Comparison of ENCODE assay signal across 19 cellular contexts in genomic region chr1:6685381-6685780, GRCh38. TPM values are rescaled to one million over a fixed set of nuclear protein-coding genes. Genes with fewer than 3 reads are reported as not detected.
A peak's percentile ranks its signal among the peaks of the same experiment; 100 is the strongest.
DNase-seq lines count a peak whose midpoint lies in the region; ATAC-seq and TF ChIP-seq lines count a peak whose summit lies in the region.
"Had no signal": no experiment of that assay in that cellular context is flagged by ENCODE, and none has a peak within 500 bp of the region (broad histone marks: within the 10 kb centered on the region; RNA-seq: fewer than 3 reads in every experiment).

No MANE protein-coding gene starts in this region.

- H3K4me1 Mint-ChIP-seq in MCF 10A (ENCODE audit: insufficient read depth, unreplicated experiment) (peaks cover 8% of the 10 kb centered on the region), progenitor cell of endocrine pancreas (ENCODE audit: low read depth) (no peaks in the 10 kb centered on the region), H9 (peaks cover 11% of the 10 kb centered on the region in 2 experiments)
- H3K4me1 Mint-ChIP-seq in CD4-positive, alpha-beta T cell (ENCODE audit: low read depth), result peaks cover 5% of the 10 kb centered on the region

- H2BK5ac ChIP-seq in H9 (ENCODE audit: insufficient read length, low read length), result no peak overlapping the region

- H3K79me1 ChIP-seq in H9 (ENCODE audit: insufficient read depth, low read depth, low read length, poor library complexity, severe bottlenecking), result peaks cover 23% of the 10 kb centered on the region

- no peak overlapping the region for H3K4me3 ChIP-seq in mammary epithelial cell (replicated peaks in 1 of 3; ENCODE audit: insufficient read depth in 1 of 3, low read depth in 2 of 3, low read length in 3 of 3)
- no peak overlapping the region for H3K4me3 ChIP-seq in brain microvascular endothelial cell (ENCODE audit: low read depth, low read length)
- H3K4me3 ChIP-seq: BLaER1, SK-N-MC had no signal

- H3K4me1 ChIP-seq in mammary epithelial cell (ENCODE audit: insufficient read depth, low read length) (no peaks in the 10 kb centered on the region), H9 (ENCODE audit: insufficient read depth, low read length) (peaks cover 4% of the 10 kb centered on the region)
- H3K4me1 ChIP-seq: BLaER1 had no signal

- H3K9me3 ChIP-seq in mammary epithelial cell (replicated peaks; ENCODE audit: insufficient read depth, low read length) (no peaks in the 10 kb centered on the region), H9 (ENCODE audit: control insufficient read depth, low read depth, low read length) (no peaks in the 10 kb centered on the region)
- no peaks in the 10 kb centered on the region for H3K9me3 ChIP-seq in CD4-positive, alpha-beta T cell (ENCODE audit: control insufficient read depth, low read length)
- H3K9me3 ChIP-seq: BLaER1 had no signal

- peaks cover 3% of the 10 kb centered on the region for H3K36me3 ChIP-seq in mammary epithelial cell (ENCODE audit: insufficient read depth, low read length)
- peaks cover 3% of the 10 kb centered on the region for H3K36me3 ChIP-seq in brain microvascular endothelial cell (replicated peaks)

- H2BK120ac ChIP-seq in H9 (ENCODE audit: low read depth, low read length, poor library complexity, severe bottlenecking), result no peak overlapping the region

- DNase-seq in MCF 10A (ENCODE audit: unreplicated experiment) (no peak), mammary epithelial cell (no peak), brain microvascular endothelial cell (no peak), progenitor cell of endocrine pancreas (ENCODE audit: low spot score, unreplicated experiment) (no peak), omental fat pad (ENCODE audit: low spot score) (no peak), H9 (no peak)
- no peak for DNase-seq in CD4-positive, alpha-beta T cell
- DNase-seq: 8988T; CD4-positive, CD25-positive, alpha-beta regulatory T cell; KBM-7; MM.1S; NCI-H2029; NCI-H446; NCI-H524 treated with DMSO at 0.1 percent for 48 hours; NCI-H774; SIG-M5 had no signal

- no peaks in the 10 kb centered on the region for H3K23me2 ChIP-seq in H9 (ENCODE audit: insufficient read length, low read depth, low read length, poor library complexity, severe bottlenecking)

- no peak overlapping the region for H3K14ac ChIP-seq in H9 (ENCODE audit: insufficient read depth, low read length)

- H3K36me3 Mint-ChIP-seq in MCF 10A (ENCODE audit: insufficient read depth, unreplicated experiment) (peaks cover 15% of the 10 kb centered on the region), progenitor cell of endocrine pancreas (ENCODE audit: insufficient read depth) (peaks cover 2% of the 10 kb centered on the region), H9 (ENCODE audit: insufficient read depth in 1 of 3, low read depth in 3 of 3) (peaks cover 4 to 10% (median 5%) of the 10 kb centered on the region in 3 experiments; a peak in 5 of 7 replicates)
- H3K36me3 Mint-ChIP-seq in CD4-positive, alpha-beta T cell (ENCODE audit: low read depth), result peaks cover 16% of the 10 kb centered on the region

- H3K27me3 Mint-ChIP-seq in MCF 10A (ENCODE audit: insufficient read depth, unreplicated experiment), result no peaks in the 10 kb centered on the region
- H3K27me3 Mint-ChIP-seq in progenitor cell of endocrine pancreas, result no peaks in the 10 kb centered on the region
- H3K27me3 Mint-ChIP-seq in H9 (ENCODE audit: low read depth), result no peaks in the 10 kb centered on the region
- H3K27me3 Mint-ChIP-seq in CD4-positive, alpha-beta T cell, result no peaks in the 10 kb centered on the region
- H3K27me3 Mint-ChIP-seq: CD4-positive, CD25-positive, alpha-beta regulatory T cell had no signal

- H3K56ac ChIP-seq in H9 (ENCODE audit: insufficient read length, low read depth, low read length), result no peak overlapping the region

- intact Hi-C loops in MCF 10A (cut with micrococcal nuclease) (no loop called here), mammary epithelial cell (cut with micrococcal nuclease) (no loop called here)
- intact Hi-C loops in CD4-positive, alpha-beta T cell (cut with DNase I, micrococcal nuclease), result no loop called here

- POLR2A ChIA-PET in MCF 10A (lab: Yijun Ruan, JAX), result interaction anchor here (1.2 kb wide), 1 partner anchor 1318 kb away, joined by 3 read pairs; no protein-coding TSS in a partner anchor
- POLR2A ChIA-PET in CD4-positive, alpha-beta T cell (lab: Charles Lee), result no interaction called here

- H3K4me2 ChIP-seq in mammary epithelial cell (ENCODE audit: insufficient read depth, low read depth, low read length) (no peak overlapping the region), H9 (ENCODE audit: insufficient read depth, insufficient read length, low read length) (no peak overlapping the region)
- H3K4me2 ChIP-seq: BLaER1 had no signal

- H2AFZ ChIP-seq in mammary epithelial cell (ENCODE audit: low read depth, low read length) (no peak overlapping the region), H9 (ENCODE audit: low read length) (no peak overlapping the region)

- 89% methylated on average over 4 of the region's 4 CpGs for WGBS in mammary epithelial cell (ENCODE audit: low coverage, missing lambda C conversion rate)
- WGBS in H9 (ENCODE audit: extremely low coverage, insufficient read length, low lambda C conversion rate), result no CpG with 5 or more reads among the region's 4 CpGs

- no peak for ATAC-seq in omental fat pad (ENCODE audit: low FRiP score)
- no peak for ATAC-seq in CD4-positive, alpha-beta T cell (ENCODE audit: poor library complexity)
- ATAC-seq: HepG2 had no signal

- H4K5ac ChIP-seq in H9 (ENCODE audit: insufficient read length, low read depth, low read length), result no peak overlapping the region

- no peaks in the 10 kb centered on the region for H4K20me1 ChIP-seq in mammary epithelial cell (ENCODE audit: insufficient read depth, low read length)
- no peaks in the 10 kb centered on the region for H4K20me1 ChIP-seq in H9 (ENCODE audit: control insufficient read depth, insufficient read depth, insufficient read length)

- H3K79me2 ChIP-seq in mammary epithelial cell (ENCODE audit: insufficient read depth, low read length) (peaks cover 88% of the 10 kb centered on the region), H9 (ENCODE audit: insufficient read depth, low read length) (peaks cover 20% of the 10 kb centered on the region; the same call in 1 of the 2 replicates)

- BruUV-seq in MCF 10A (replicated peaks; lab: Mats Ljungman, UMichigan), result no TSS peak
- BruUV-seq in mammary epithelial cell (replicated peaks; lab: Mats Ljungman, UMichigan), result no TSS peak

- H2BK20ac ChIP-seq in H9 (ENCODE audit: low read depth, low read length, poor library complexity, severe bottlenecking), result no peak overlapping the region

- dilution Hi-C loops in mammary epithelial cell (cut with HindIII; ENCODE audit: low sequenced_read_pairs), result no loop called here

- H3K9me3 Mint-ChIP-seq in MCF 10A (ENCODE audit: unreplicated experiment) (no peaks in the 10 kb centered on the region), progenitor cell of endocrine pancreas (ENCODE audit: low read depth) (no peaks in the 10 kb centered on the region), H9 (no peaks in the 10 kb centered on the region)
- no peaks in the 10 kb centered on the region for H3K9me3 Mint-ChIP-seq in CD4-positive, alpha-beta T cell

- no peak overlapping the region for H2BK12ac ChIP-seq in H9 (ENCODE audit: insufficient read length, low read depth, low read length)

- H3K27ac Mint-ChIP-seq in MCF 10A (ENCODE audit: low read depth, unreplicated experiment), result peak overlapping the region; percentile 19
- H3K27ac Mint-ChIP-seq in progenitor cell of endocrine pancreas, result peak overlapping the region; percentile 22
- no peak overlapping the region for H3K27ac Mint-ChIP-seq in H9
- no peak overlapping the region for H3K27ac Mint-ChIP-seq in CD4-positive, alpha-beta T cell
- H3K27ac Mint-ChIP-seq: CD4-positive, CD25-positive, alpha-beta regulatory T cell had no signal

- no peak overlapping the region for H3K18ac ChIP-seq in H9 (ENCODE audit: insufficient read length, low read depth, low read length)

- no peaks in the 10 kb centered on the region for H3K27me3 ChIP-seq in mammary epithelial cell (ENCODE audit: insufficient read depth, low read length)
- no peaks in the 10 kb centered on the region for H3K27me3 ChIP-seq in brain microvascular endothelial cell (replicated peaks)
- H3K27me3 ChIP-seq in H9 (ENCODE audit: insufficient read depth, low read length), result no peaks in the 10 kb centered on the region; the same call in 1 of the 2 replicates
- H3K27me3 ChIP-seq in CD4-positive, alpha-beta T cell (ENCODE audit: control insufficient read depth, insufficient read depth, low read length), result no peaks in the 10 kb centered on the region
- H3K27me3 ChIP-seq: BLaER1 had no signal

- no peak overlapping the region for H4K8ac ChIP-seq in H9 (replicated peaks; ENCODE audit: insufficient read length, low read depth, low read length)

- H3K4ac ChIP-seq in H9 (ENCODE audit: low read depth, low read length), result no peak overlapping the region

- H3K4me3 Mint-ChIP-seq in MCF 10A (ENCODE audit: unreplicated experiment) (no peak overlapping the region), progenitor cell of endocrine pancreas (ENCODE audit: low read depth) (no peak overlapping the region), H9 (no peak overlapping the region)
- H3K4me3 Mint-ChIP-seq in CD4-positive, alpha-beta T cell, result no peak overlapping the region
- H3K4me3 Mint-ChIP-seq: CD4-positive, CD25-positive, alpha-beta regulatory T cell had no signal

- H4K91ac ChIP-seq in H9 (ENCODE audit: insufficient read length, low read depth, low read length), result no peak overlapping the region

- H3K9ac ChIP-seq in mammary epithelial cell (ENCODE audit: insufficient read depth, low read length) (no peak overlapping the region), H9 (ENCODE audit: extremely low read depth, insufficient read length, low read length) (no peak overlapping the region)
- H3K9ac ChIP-seq: BLaER1 had no signal

- no peak overlapping the region for H2BK15ac ChIP-seq in H9 (ENCODE audit: low read depth, low read length)

- H3K27ac ChIP-seq in mammary epithelial cell (ENCODE audit: insufficient read depth, low read depth, low read length) (no peak overlapping the region), brain microvascular endothelial cell (peak overlapping the region; percentile 24), H9 (ENCODE audit: insufficient read length, low read depth, low read length) (no peak overlapping the region)
- no peak overlapping the region for H3K27ac ChIP-seq in CD4-positive, alpha-beta T cell (ENCODE audit: low read depth, low read length)
- H3K27ac ChIP-seq: BLaER1, SK-N-MC had no signal

- H3K23ac ChIP-seq in H9 (ENCODE audit: insufficient read length, low read depth, low read length), result no peak overlapping the region

- CTCF ChIA-PET in MCF 10A (lab: Yijun Ruan, JAX) (interaction anchor here (0.5 to 0.8 kb wide), 3 partner anchors 15 to 580 kb away, joined by 3 to 5 read pairs (median 4); no protein-coding TSS in a partner anchor), mammary epithelial cell (lab: Charles Lee; ENCODE audit: low non-redundant PET) (no interaction called here)
- CTCF ChIA-PET in CD4-positive, alpha-beta T cell (lab: Charles Lee), result interaction anchor here (1.7 kb wide), 1 partner anchor 16 kb away, joined by 6 read pairs; the partner anchor contains the start of gene DNAJC11

- in situ Hi-C loops in mammary epithelial cell (cut with MboI; ENCODE audit: low sequenced_read_pairs in 2 of 2), result no loop called here
- in situ Hi-C loops in brain microvascular endothelial cell (cut with HindIII; ENCODE audit: low pct_ligation_motif_present, low sequenced_read_pairs), result no loop called here

- no peak for TF ChIP-seq CTCF in MCF 10A (IDR thresholded peaks at IDR 0.05; ENCODE audit: unreplicated experiment)
- TF ChIP-seq CTCF in mammary epithelial cell (conservative IDR thresholded peaks at IDR 0.05 in 1 of 2, IDR thresholded peaks at IDR 0.05 in 1 of 2; ENCODE audit: extremely low read depth in 1 of 2, insufficient read depth in 1 of 2, low read depth in 1 of 2, low read length in 2 of 2), result no peak
- no peak for TF ChIP-seq CTCF in brain microvascular endothelial cell (IDR thresholded peaks at IDR 0.05; ENCODE audit: low read depth, low read length, missing control alignments)
- no peak for TF ChIP-seq CTCF in progenitor cell of endocrine pancreas (IDR thresholded peaks at IDR 0.05; ENCODE audit: unreplicated experiment)
- TF ChIP-seq CTCF in omental fat pad (IDR thresholded peaks at IDR 0.05), result no peak
- TF ChIP-seq CTCF in H9 (conservative IDR thresholded peaks at IDR 0.05), result no peak
- no peak for TF ChIP-seq CTCF in CD4-positive, alpha-beta T cell (IDR thresholded peaks at IDR 0.05)

- no peak overlapping the region for H3T11ph ChIP-seq in H9 (ENCODE audit: low read length)

- no peak overlapping the region for H2AK5ac ChIP-seq in H9 (ENCODE audit: insufficient read length, low read length)

RNA-seq across cellular contexts. Expression of gene DNAJC11, which starts 16.2 kb away (rescaled TPM):
- 70.4 and 76.1 TPM in 2 replicates for total RNA-seq in MCF 10A (2022)
- 10 to 100 TPM; 27.3 to 69.3 TPM for total RNA-seq in mammary epithelial cell
- polyA plus RNA-seq in mammary epithelial cell, result 40.1 TPM
- polyA minus RNA-seq in mammary epithelial cell, result 44.5 TPM
- total RNA-seq in progenitor cell of endocrine pancreas, result 64.1 and 65.8 TPM in 2 replicates
- total RNA-seq in omental fat pad, result 10 to 100 TPM; 26.2 to 50.9 (median 30.5) TPM
- 88.5 and 91.8 TPM in 2 replicates for total RNA-seq in H9 (2021)
- 10 to 100 TPM; 20.6 to 24.0 TPM for total RNA-seq in CD4-positive, alpha-beta T cell

Comparison
In these comparisons a context has a peak if more than half of its experiments do, and no peak if none do; other contexts are left out.
1. H3K27ac Mint-ChIP-seq: peak in MCF 10A (single experiment) and progenitor cell of endocrine pancreas (single experiment); none in H9 (0 of 3) and CD4-positive, alpha-beta T cell (single experiment).